1 cellular context compared by ENCODE assay signal in genomic region chrX:13863326-13863725, GRCh38.
TF ChIP-seq lines count a peak whose summit lies in the region.

No MANE protein-coding gene starts in this region.

TF ChIP-seq in GM12878, 131 proteins besides CTCF, POLR2A, EP300 and RAD21:
- TF ChIP-seq NRF1 (conservative IDR thresholded peaks at IDR 0.05; ENCODE audit: low read depth, low read length) (no peak), PAX5 (IDR thresholded peaks at IDR 0.05; ENCODE audit: borderline replicate concordance, low read depth, low read length) (peak; percentile 89; the same call in 1 of the 2 replicates), NR2F1 (conservative IDR thresholded peaks at IDR 0.05) (0 out of 2 replicates have a peak, but pooled peaks have one; percentile 16), SP1 (IDR thresholded peaks at IDR 0.05; ENCODE audit: low read depth, low read length) (no peak), MTA2 (IDR thresholded peaks at IDR 0.05; ENCODE audit: low read depth) (no peak), RUNX3 (IDR thresholded peaks at IDR 0.05; ENCODE audit: low read length) (peak; percentile 31; the same call in 1 of the 2 replicates)
TF ChIP-seq in GM12878: peak in this region for 3.
